Comparison of ENCODE assay signal across 34 cellular contexts in the genomic region with DNA sequence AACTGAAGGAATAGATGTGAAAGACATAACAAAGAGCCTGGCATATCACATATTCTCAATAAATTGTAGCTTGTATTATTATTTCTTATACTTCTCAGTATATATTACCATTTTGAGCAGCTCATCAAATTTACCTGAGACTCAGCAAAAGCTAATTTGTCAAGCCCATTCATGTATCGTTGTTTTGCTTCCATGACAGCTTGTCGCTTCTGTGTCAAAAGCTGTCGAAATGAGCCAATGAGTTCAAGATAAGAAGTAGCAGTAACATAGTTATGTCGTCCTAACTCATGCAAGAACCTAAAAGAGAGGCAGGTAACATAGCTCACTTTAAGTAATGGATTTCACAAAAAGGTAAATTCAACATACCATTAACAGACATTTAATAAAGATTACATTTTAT.
"Had no signal": no experiment of that assay in that cellular context is flagged by ENCODE, and none has a peak within 500 bp of the region (broad histone marks: within the 10 kb centered on the region; RNA-seq: fewer than 3 reads in every experiment).

No MANE protein-coding gene starts in this region.

- H3K27me3 ChIP-seq: MG63 had no signal

- H3K9ac ChIP-seq: KMS-11 had no signal

- H3K9me3 ChIP-seq: MG63 had no signal

- H3K4me2 ChIP-seq: KMS-11 had no signal

- H3K27ac ChIP-seq: KMS-11 had no signal

- H3K4me3 ChIP-seq: MG63 had no signal

- H3K36me3 ChIP-seq: MG63 had no signal

- DNase-seq: Karpas-422, Kasumi-1, MG63, MM.1S, MV-4-11, NCI-H1048, NCI-H1092, NCI-H1092 treated with DMSO at 0.1 percent for 48 hours, NCI-H1105, NCI-H1105 treated with DMSO at 0.1 percent for 48 hours, NCI-H1417, NCI-H1417 treated with DMSO at 0.1 percent for 48 hours, NCI-H1436, NCI-H1436 treated with DMSO at 0.1 percent for 48 hours, NCI-H146, NCI-H1694, NCI-H1694 treated with DMSO at 0.1 percent for 48 hours, NCI-H187, NCI-H187 treated with DMSO at 0.1 percent for 48 hours, NCI-H1930, NCI-H2029, NCI-H2029 treated with DMSO at 0.1 percent for 48 hours, NCI-H2081, NCI-H2081 treated with DMSO at 0.1 percent for 48 hours, NCI-H2171, NCI-H2171 treated with DMSO at 0.1 percent for 48 hours, NCI-H2227 treated with DMSO at 0.1 percent for 48 hours, NCI-H226, NCI-H345, NCI-H446, NCI-H446 treated with DMSO at 0.1 percent for 48 hours, NCI-H510A, NCI-H510A treated with DMSO at 0.1 percent for 48 hours had no signal
